In genomic region chr20:8399963-8400362, GRCh38 we compare ENCODE assay signal across 7 cellular contexts.
DNase-seq lines count a peak whose midpoint lies in the region; ATAC-seq and TF ChIP-seq lines count a peak whose summit lies in the region.

No MANE protein-coding gene starts in this region.

- no peak overlapping the region for H3K4me3 Mint-ChIP-seq in osteocyte (ENCODE audit: unreplicated experiment)

- H3K27ac Mint-ChIP-seq in osteocyte (ENCODE audit: unreplicated experiment): no peak overlapping the region

- DNase-seq in NB4 (ENCODE audit: low read depth) (peak; percentile 95), pons (ENCODE audit: low spot score) (peak; percentile 15), osteocyte (ENCODE audit: extremely low spot score, unreplicated experiment) (no peak), HT-29 (ENCODE audit: low spot score) (no peak), ecto neural progenitor cell (ENCODE audit: low spot score) (no peak)

- H3K4me1 Mint-ChIP-seq in osteocyte (ENCODE audit: unreplicated experiment): peaks cover 9% of the 10 kb centered on the region

- H3K9me3 Mint-ChIP-seq in osteocyte (ENCODE audit: unreplicated experiment): peaks cover 4% of the 10 kb centered on the region

- TF ChIP-seq CTCF in NB4 (IDR thresholded peaks at IDR 0.05; ENCODE audit: low read depth, low read length) (no peak), osteocyte (IDR thresholded peaks at IDR 0.05) (no peak)

- no peaks in the 10 kb centered on the region for H3K27me3 Mint-ChIP-seq in osteocyte (ENCODE audit: unreplicated experiment)

- H3K36me3 Mint-ChIP-seq in osteocyte (ENCODE audit: unreplicated experiment): no peaks in the 10 kb centered on the region

- peak; percentile 98 for ATAC-seq in GM19043 (IDR thresholded peaks at IDR 0.05; ENCODE audit: low read depth, unreplicated experiment)
- peak; percentile 98 for ATAC-seq in HG02840 (IDR thresholded peaks at IDR 0.05; ENCODE audit: low FRiP score, unreplicated experiment)

- no peak overlapping the region for H3K4me3 ChIP-seq in NB4 (ENCODE audit: low read depth, low read length)

- TF ChIP-seq POLR2A in NB4 (IDR thresholded peaks at IDR 0.05; ENCODE audit: extremely low read depth, insufficient read length): no peak

Comparison
In these comparisons a context has a peak if more than half of its experiments do, and no peak if none do; other contexts are left out.
1. DNase-seq: peak in NB4 (single experiment) and pons (single experiment); none in osteocyte (single experiment), HT-29 (single experiment) and ecto neural progenitor cell (single experiment).